19 cellular contexts compared by ENCODE assay signal in the genomic region with DNA sequence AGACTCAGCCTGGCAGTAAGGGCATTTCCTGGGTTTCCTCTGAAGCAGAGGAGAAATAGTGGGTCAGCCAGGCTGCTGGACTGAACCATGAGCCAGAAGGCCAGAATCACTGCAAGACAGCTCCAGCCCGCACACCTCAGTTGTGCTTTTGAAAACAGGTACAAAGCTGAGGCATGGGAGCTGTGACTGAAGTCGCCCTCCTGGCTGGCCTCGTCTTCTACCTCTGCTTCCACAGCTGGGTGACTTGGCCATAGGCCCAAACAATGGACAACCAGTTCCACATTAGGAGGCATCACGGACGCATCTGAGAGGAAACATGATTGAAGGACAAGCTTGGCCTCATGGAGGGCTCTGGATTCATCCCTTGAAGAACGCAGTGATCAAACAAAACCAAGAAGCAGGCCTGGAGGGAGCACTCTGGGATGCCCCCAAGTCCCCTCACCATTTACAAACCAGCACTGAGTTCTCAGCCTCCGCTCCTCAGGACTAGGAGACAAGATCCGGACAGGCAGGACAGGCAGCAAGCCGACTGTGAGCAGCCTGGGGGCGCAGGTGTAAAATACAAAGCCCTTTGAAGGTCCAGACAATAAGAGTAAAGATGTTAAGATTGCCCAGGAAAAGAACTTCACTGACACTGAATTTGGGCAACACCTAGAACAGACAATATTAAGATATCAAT.
DNase-seq lines count a peak whose midpoint lies in the region; ATAC-seq and TF ChIP-seq lines count a peak whose summit lies in the region.
"Had no signal": no experiment of that assay in that cellular context is flagged by ENCODE, and none has a peak within 500 bp of the region (broad histone marks: within the 10 kb centered on the region; RNA-seq: fewer than 3 reads in every experiment).

No MANE protein-coding gene starts in this region.

- intact Hi-C loops in heart left ventricle (cut with DNase I) (loop anchor here (5.0 to 10.0 kb wide), 11 partner anchors 76 to 306 kb away; partner anchors contain the start of genes SIAH1 (in 2 of the 10), ABCC11 (in 1 of the 10) and LONP2 (in 1 of the 10)), vagina (cut with DNase I) (loop anchor here (10.0 kb wide), 1 partner anchor 186 kb away; no protein-coding TSS in a partner anchor)
- intact Hi-C loops in dendritic cell treated with granulocyte-macrophage colony-stimulating factor and Interleukin-4, amounts not matched to agents 40 ng/mL and 50 ng/mL, for 4 days (cut with micrococcal nuclease): no loop called here
- intact Hi-C loops in activated CD8-positive, alpha-beta T cell treated with anti-CD3 and anti-CD28 coated beads for 36 hours (cut with micrococcal nuclease): no loop called here

- H3K27me3 ChIP-seq in right atrium auricular region (no peaks in the 10 kb centered on the region), heart left ventricle (no peaks in the 10 kb centered on the region), osteoblast (ENCODE audit: insufficient read depth, low read length) (no peaks in the 10 kb centered on the region), vagina (no peaks in the 10 kb centered on the region), SJCRH30 (no peaks in the 10 kb centered on the region)
- H3K27me3 ChIP-seq: esophagus muscularis mucosa, left lung had no signal

- peak overlapping the region; percentile 83 for H3K27ac Mint-ChIP-seq in dendritic cell treated with granulocyte-macrophage colony-stimulating factor and Interleukin-4, amounts not matched to agents 40 ng/mL and 50 ng/mL, for 4 days
- no peak overlapping the region for H3K27ac Mint-ChIP-seq in activated CD8-positive, alpha-beta T cell treated with anti-CD3 and anti-CD28 coated beads for 36 hours
- H3K27ac Mint-ChIP-seq: activated CD4-positive, alpha-beta T cell treated with anti-CD3 and anti-CD28 coated beads for 36 hours; activated naive CD8-positive, alpha-beta T cell treated with anti-CD3 and anti-CD28 coated beads, Interleukin-2, amount 50 U/mL, for 24 hours; T-helper 1 cell treated with Interleukin-12 subunit alpha and Interleukin-12 subunit beta and Interleukin-4 antibody, amounts not matched to agents 30 μg/mL and 1 μg/mL, for 36 hours had no signal

- H3K9me3 ChIP-seq in right atrium auricular region (no peaks in the 10 kb centered on the region), heart left ventricle (no peaks in the 10 kb centered on the region), osteoblast (ENCODE audit: low read depth, low read length) (no peaks in the 10 kb centered on the region), vagina (no peaks in the 10 kb centered on the region), SJCRH30 (replicated peaks) (no peaks in the 10 kb centered on the region)
- H3K9me3 ChIP-seq: esophagus muscularis mucosa, left lung had no signal

- peaks cover 6% of the 10 kb centered on the region for H4K20me1 ChIP-seq in osteoblast (ENCODE audit: insufficient read depth, low read length)

- POLR2A ChIA-PET in activated CD8-positive, alpha-beta T cell treated with anti-CD3 and anti-CD28 coated beads for 36 hours (lab: Charles Lee): no interaction called here

- WGBS in heart left ventricle, 4 donors: 74 to 80% (median 78%) methylated on average over 9 to 10 of the region's 10 CpGs

- no peak for TF ChIP-seq POLR2A in heart left ventricle (IDR thresholded peaks at IDR 0.05)
- TF ChIP-seq POLR2A in vagina (IDR thresholded peaks at IDR 0.05): no peak

- peaks cover 79% of the 10 kb centered on the region for H3K36me3 Mint-ChIP-seq in dendritic cell treated with granulocyte-macrophage colony-stimulating factor and Interleukin-4, amounts not matched to agents 40 ng/mL and 50 ng/mL, for 4 days (ENCODE audit: low read depth)
- H3K36me3 Mint-ChIP-seq in activated CD8-positive, alpha-beta T cell treated with anti-CD3 and anti-CD28 coated beads for 36 hours (ENCODE audit: low read depth): peaks cover 22% of the 10 kb centered on the region

- H3K36me3 ChIP-seq in right atrium auricular region: peaks cover 28% of the 10 kb centered on the region
- H3K36me3 ChIP-seq in heart left ventricle: peaks cover 0 to 63% (median 47%) of the 10 kb centered on the region in 9 donors
- H3K36me3 ChIP-seq in osteoblast (ENCODE audit: insufficient read depth, low read length): peaks cover 25% of the 10 kb centered on the region
- H3K36me3 ChIP-seq in vagina: peaks cover 0 to 21% of the 10 kb centered on the region in 2 donors
- H3K36me3 ChIP-seq in SJCRH30: peaks cover 27% of the 10 kb centered on the region

- TF ChIP-seq CTCF in right atrium auricular region (IDR thresholded peaks at IDR 0.05) (no peak), heart left ventricle (IDR thresholded peaks at IDR 0.05) (no peak), osteoblast (IDR thresholded peaks at IDR 0.05; ENCODE audit: extremely low read depth, low read depth, low read length) (no peak), vagina (IDR thresholded peaks at IDR 0.05) (no peak)
- TF ChIP-seq CTCF in activated CD8-positive, alpha-beta T cell treated with anti-CD3 and anti-CD28 coated beads for 36 hours (IDR thresholded peaks at IDR 0.05): no peak

- DNase-seq in right atrium auricular region (ENCODE audit: low spot score) (peak; percentile 57), heart left ventricle (no peak), osteoblast (ENCODE audit: insufficient read length, low spot score, missing footprints) (peak; percentile 58), vagina (ENCODE audit: extremely low spot score in 2 of 2) (peak in 1 of 2 donors; percentile 49), NCI-H1436 treated with DMSO at 0.1 percent for 48 hours (lab: John Stamatoyannopoulos, UW) (no peak), SJCRH30 (no peak)
- no peak for DNase-seq in activated CD8-positive, alpha-beta T cell treated with anti-CD3 and anti-CD28 coated beads for 36 hours
- DNase-seq: activated naive CD8-positive, alpha-beta T cell treated with anti-CD3 and anti-CD28 coated beads, Interleukin-2, amount 50 U/mL, for 24 hours; NCI-H1048; NCI-H1930; NCI-H748 treated with DMSO at 0.1 percent for 48 hours; stimulated activated CD8-positive, alpha-beta memory T cell treated with anti-CD3 and anti-CD28 coated beads, Interleukin-4, amount 100 ng/mL, for 48 hours had no signal

- CTCF ChIA-PET in activated CD8-positive, alpha-beta T cell treated with anti-CD3 and anti-CD28 coated beads for 36 hours (lab: Charles Lee): interaction anchor here (0.8 to 9.1 kb wide), 4 partner anchors 11 to 81 kb away, joined by 3 to 68 read pairs (median 4); no protein-coding TSS in a partner anchor

- peaks cover 86% of the 10 kb centered on the region for H3K4me1 Mint-ChIP-seq in dendritic cell treated with granulocyte-macrophage colony-stimulating factor and Interleukin-4, amounts not matched to agents 40 ng/mL and 50 ng/mL, for 4 days (ENCODE audit: low read depth)
- H3K4me1 Mint-ChIP-seq in activated CD8-positive, alpha-beta T cell treated with anti-CD3 and anti-CD28 coated beads for 36 hours (ENCODE audit: low read depth): peaks cover 23% of the 10 kb centered on the region

- H3K4me1 ChIP-seq in right atrium auricular region (peaks cover 0 to 25% of the 10 kb centered on the region in 2 donors), heart left ventricle (peaks cover 9 to 54% (median 31%) of the 10 kb centered on the region in 12 donors), osteoblast (ENCODE audit: insufficient read depth, low read length) (peaks cover 18% of the 10 kb centered on the region), vagina (peaks cover 45% of the 10 kb centered on the region), SJCRH30 (peaks cover 19% of the 10 kb centered on the region)

- no peak overlapping the region for H3K4me3 Mint-ChIP-seq in dendritic cell treated with granulocyte-macrophage colony-stimulating factor and Interleukin-4, amounts not matched to agents 40 ng/mL and 50 ng/mL, for 4 days
- no peak overlapping the region for H3K4me3 Mint-ChIP-seq in activated CD8-positive, alpha-beta T cell treated with anti-CD3 and anti-CD28 coated beads for 36 hours
- H3K4me3 Mint-ChIP-seq: activated CD4-positive, alpha-beta T cell treated with anti-CD3 and anti-CD28 coated beads for 36 hours; activated naive CD8-positive, alpha-beta T cell treated with anti-CD3 and anti-CD28 coated beads, Interleukin-2, amount 50 U/mL, for 24 hours; T-helper 1 cell treated with Interleukin-12 subunit alpha and Interleukin-12 subunit beta and Interleukin-4 antibody, amounts not matched to agents 30 μg/mL and 1 μg/mL, for 36 hours had no signal

- H3K9me3 Mint-ChIP-seq in dendritic cell treated with granulocyte-macrophage colony-stimulating factor and Interleukin-4, amounts not matched to agents 40 ng/mL and 50 ng/mL, for 4 days: no peaks in the 10 kb centered on the region
- no peaks in the 10 kb centered on the region for H3K9me3 Mint-ChIP-seq in activated CD8-positive, alpha-beta T cell treated with anti-CD3 and anti-CD28 coated beads for 36 hours
- H3K9me3 Mint-ChIP-seq: activated naive CD8-positive, alpha-beta T cell treated with anti-CD3 and anti-CD28 coated beads, Interleukin-2, amount 50 U/mL, for 24 hours; immature natural killer cell; T-helper 1 cell treated with Interleukin-12 subunit alpha and Interleukin-12 subunit beta and Interleukin-4 antibody, amounts not matched to agents 30 μg/mL and 1 μg/mL, for 36 hours had no signal

- no peaks in the 10 kb centered on the region for H3K27me3 Mint-ChIP-seq in dendritic cell treated with granulocyte-macrophage colony-stimulating factor and Interleukin-4, amounts not matched to agents 40 ng/mL and 50 ng/mL, for 4 days
- H3K27me3 Mint-ChIP-seq in activated CD8-positive, alpha-beta T cell treated with anti-CD3 and anti-CD28 coated beads for 36 hours: no peaks in the 10 kb centered on the region
- H3K27me3 Mint-ChIP-seq: activated CD4-positive, alpha-beta T cell treated with anti-CD3 and anti-CD28 coated beads for 36 hours; activated naive CD8-positive, alpha-beta T cell treated with anti-CD3 and anti-CD28 coated beads, Interleukin-2, amount 50 U/mL, for 24 hours had no signal

- H3K4me3 ChIP-seq in right atrium auricular region: no peak overlapping the region
- H3K4me3 ChIP-seq in heart left ventricle: no peak overlapping the region
- H3K4me3 ChIP-seq in osteoblast (ENCODE audit: insufficient read depth, low read length): no peak overlapping the region
- H3K4me3 ChIP-seq in vagina: no peak overlapping the region
- H3K4me3 ChIP-seq in SJCRH30: no peak overlapping the region
- H3K4me3 ChIP-seq: esophagus muscularis mucosa, GM12878, left lung had no signal

- ATAC-seq in heart left ventricle: no peak
- no peak for ATAC-seq in activated CD8-positive, alpha-beta T cell treated with anti-CD3 and anti-CD28 coated beads for 36 hours

- peaks cover 2% of the 10 kb centered on the region for H3K79me2 ChIP-seq in osteoblast (ENCODE audit: insufficient read depth, low read length)

- H3K27ac ChIP-seq in right atrium auricular region (peak overlapping the region in 1 of 2 donors; percentile 30), heart left ventricle (peak overlapping the region in 2 of 12 donors; percentile 19 to 47), osteoblast (ENCODE audit: low read depth, low read length) (no peak overlapping the region), vagina (peak overlapping the region; percentile 46), SJCRH30 (no peak overlapping the region)

- no peak overlapping the region for H2AFZ ChIP-seq in osteoblast (ENCODE audit: low read length)

- no peak overlapping the region for H3K4me2 ChIP-seq in osteoblast (ENCODE audit: insufficient read depth, low read length)

Comparison
In these comparisons a context has a peak if more than half of its experiments do, and no peak if none do; other contexts are left out.
1. DNase-seq: peak in right atrium auricular region (single experiment) and osteoblast (single experiment); none in heart left ventricle (0 of 5), NCI-H1436 treated with DMSO at 0.1 percent for 48 hours (single experiment), activated CD8-positive, alpha-beta T cell treated with anti-CD3 and anti-CD28 coated beads for 36 hours (single experiment) and SJCRH30 (0 of 2).
2. intact Hi-C loops: an anchor here in heart left ventricle (5.0 to 10.0 kb wide) and vagina (10.0 kb wide); none called in dendritic cell treated with granulocyte-macrophage colony-stimulating factor and Interleukin-4, amounts not matched to agents 40 ng/mL and 50 ng/mL, for 4 days and activated CD8-positive, alpha-beta T cell treated with anti-CD3 and anti-CD28 coated beads for 36 hours.